In genomic region chr16:65745-66144, GRCh38 we compare ENCODE assay signal across 9 cellular contexts. TPM values are rescaled to one million over a fixed set of nuclear protein-coding genes. Genes with fewer than 3 reads are reported as not detected.
DNase-seq lines count a peak whose midpoint lies in the region; ATAC-seq and TF ChIP-seq lines count a peak whose summit lies in the region.
"Had no signal": no experiment of that assay in that cellular context is flagged by ENCODE, and none has a peak within 500 bp of the region (broad histone marks: within the 10 kb centered on the region; RNA-seq: fewer than 3 reads in every experiment).

No MANE protein-coding gene starts in this region.

- H3K36me3 ChIP-seq in Caco-2 (ENCODE audit: control insufficient read depth, insufficient read depth, low read length) (no peaks in the 10 kb centered on the region; the same call in none of the 2 replicates), mesenchymal stem cell (ENCODE audit: control insufficient read depth in 1 of 2, insufficient read depth in 2 of 2, low read depth in 1 of 2, low read length in 2 of 2) (peaks cover 46 to 91% of the 10 kb centered on the region in 2 experiments)

- H3K4ac ChIP-seq in mesenchymal stem cell (ENCODE audit: low read depth in 1 of 2, low read length in 2 of 2): peak overlapping the region; percentile 37 to 83

- no peaks in the 10 kb centered on the region for H3K9me3 Mint-ChIP-seq in Caco-2 (ENCODE audit: unreplicated experiment)
- no peaks in the 10 kb centered on the region for H3K9me3 Mint-ChIP-seq in activated CD8-positive, alpha-beta T cell treated with anti-CD3 and anti-CD28 coated beads, Interleukin-2, amount 10 ng/mL, durations not matched to agents 7 days and 5 days (ENCODE audit: insufficient read depth)
- H3K9me3 Mint-ChIP-seq: IgD-negative memory B cell had no signal

- H3K4me1 Mint-ChIP-seq in Caco-2 (ENCODE audit: low read depth, unreplicated experiment): no peaks in the 10 kb centered on the region
- H3K4me1 Mint-ChIP-seq in activated CD8-positive, alpha-beta T cell treated with anti-CD3 and anti-CD28 coated beads, Interleukin-2, amount 10 ng/mL, durations not matched to agents 7 days and 5 days (ENCODE audit: low read depth): peaks cover 5% of the 10 kb centered on the region

- no peaks in the 10 kb centered on the region for H3K27me3 ChIP-seq in Caco-2 (replicated peaks; ENCODE audit: control insufficient read depth, insufficient read depth, low read length)
- H3K27me3 ChIP-seq in mesenchymal stem cell (ENCODE audit: control insufficient read depth in 1 of 2, insufficient read depth in 1 of 2, low read length in 2 of 2): no peaks in the 10 kb centered on the region

- H3K4me3 ChIP-seq in Caco-2 (ENCODE audit: low read depth, low read length) (no peak overlapping the region), mesenchymal stem cell (ENCODE audit: insufficient read depth in 1 of 2, low read depth in 1 of 2, low read length in 2 of 2) (no peak overlapping the region)

- no peak overlapping the region for H4K8ac ChIP-seq in mesenchymal stem cell (ENCODE audit: low read length)

- BruUV-seq in Caco-2 (replicated peaks; lab: Mats Ljungman, UMichigan): no TSS peak

- H3K79me1 ChIP-seq in mesenchymal stem cell (replicated peaks; ENCODE audit: low read length, poor library complexity, severe bottlenecking): peaks cover 38% of the 10 kb centered on the region

- no peak overlapping the region for H2BK5ac ChIP-seq in mesenchymal stem cell (ENCODE audit: low read depth, low read length, poor library complexity, severe bottlenecking)

- peaks cover 17% of the 10 kb centered on the region for H3K36me3 Mint-ChIP-seq in Caco-2 (ENCODE audit: insufficient read depth, unreplicated experiment)
- no peaks in the 10 kb centered on the region for H3K36me3 Mint-ChIP-seq in activated CD8-positive, alpha-beta T cell treated with anti-CD3 and anti-CD28 coated beads, Interleukin-2, amount 10 ng/mL, durations not matched to agents 7 days and 5 days (ENCODE audit: low read depth)
- H3K36me3 Mint-ChIP-seq: IgD-negative memory B cell had no signal

- H3K4me1 ChIP-seq in Caco-2 (peaks cover 6% of the 10 kb centered on the region), mesenchymal stem cell (ENCODE audit: control insufficient read depth, insufficient read depth, low read depth, low read length) (peaks cover 60% of the 10 kb centered on the region)

- CTCF ChIA-PET in Caco-2 (lab: Charles Lee): interaction anchor here (0.6 to 3.1 kb wide), 11 partner anchors 8 to 296 kb away, joined by 3 to 37 read pairs (median 5); partner anchors contain the start of genes HBQ1, MPG, POLR3K and SNRNP25
- CTCF ChIA-PET in activated CD8-positive, alpha-beta T cell treated with anti-CD3 and anti-CD28 coated beads, Interleukin-2, amount 10 ng/mL, durations not matched to agents 7 days and 5 days (lab: Charles Lee): interaction anchor here (0.7 to 9.2 kb wide), 28 partner anchors 10 to 430 kb away, joined by 3 to 265 read pairs (median 5); partner anchors contain the start of genes FAM234A, HBQ1, MPG and POLR3K

- H4K91ac ChIP-seq in mesenchymal stem cell (ENCODE audit: low read length): peak overlapping the region; percentile 35

- intact Hi-C loops in Caco-2 (cut with micrococcal nuclease; ENCODE audit: unreplicated experiment): loop anchor here (1.0 kb wide), 1 partner anchor 32 kb away; no protein-coding TSS in a partner anchor

- H3K27ac ChIP-seq in mesenchymal stem cell (ENCODE audit: low read length, poor library complexity, severe bottlenecking): no peak overlapping the region

- H3K9me3 ChIP-seq in Caco-2 (no peaks in the 10 kb centered on the region), mesenchymal stem cell (ENCODE audit: control insufficient read depth, low read length) (no peaks in the 10 kb centered on the region)

- peak overlapping the region in 1 of 2 experiments; percentile 36 for H3K14ac ChIP-seq in mesenchymal stem cell (ENCODE audit: low read length in 2 of 2)

- DNase-seq in Caco-2: peak; percentile 67 to 83
- peak; percentile 68 for DNase-seq in NK-92 treated with Interleukin-12 subunit alpha and Interleukin-12 subunit beta, amount 100 ng/mL, for 24 hours (lab: John Stamatoyannopoulos, UW)
- peak; percentile 89 for DNase-seq in activated CD8-positive, alpha-beta T cell treated with anti-CD3 and anti-CD28 coated beads, Interleukin-2, amount 10 ng/mL, durations not matched to agents 7 days and 5 days
- DNase-seq in effector CD4-positive, alpha-beta T cell: peak; percentile 76
- peak; percentile 73 for DNase-seq in mesenchymal stem cell
- DNase-seq in stimulated activated CD8-positive, alpha-beta memory T cell treated with anti-CD3 and anti-CD28 coated beads, Interleukin-15, amount 100 ng/mL, for 4 hours (ENCODE audit: low read depth in 2 of 2): peak; percentile 67 to 68

- 21% methylated on average over 17 of the region's 17 CpGs for whole genome bisulfite sequencing in mesenchymal stem cell

- no peak overlapping the region for H3K4me3 Mint-ChIP-seq in Caco-2 (ENCODE audit: unreplicated experiment)
- no peak overlapping the region for H3K4me3 Mint-ChIP-seq in activated CD8-positive, alpha-beta T cell treated with anti-CD3 and anti-CD28 coated beads, Interleukin-2, amount 10 ng/mL, durations not matched to agents 7 days and 5 days

- H3K27ac Mint-ChIP-seq in Caco-2 (ENCODE audit: unreplicated experiment): no peak overlapping the region
- H3K27ac Mint-ChIP-seq in activated CD8-positive, alpha-beta T cell treated with anti-CD3 and anti-CD28 coated beads, Interleukin-2, amount 10 ng/mL, durations not matched to agents 7 days and 5 days: no peak overlapping the region

- H3K23ac ChIP-seq in mesenchymal stem cell (ENCODE audit: low read length in 2 of 2): no peak overlapping the region

- POLR2A ChIA-PET in Caco-2 (lab: Charles Lee): interaction anchor here (0.6 kb wide), 1 partner anchor 287 kb away, joined by 3 read pairs; no protein-coding TSS in a partner anchor
- POLR2A ChIA-PET in activated CD8-positive, alpha-beta T cell treated with anti-CD3 and anti-CD28 coated beads, Interleukin-2, amount 10 ng/mL, durations not matched to agents 7 days and 5 days (lab: Charles Lee): interaction anchor here (1.3 to 4.3 kb wide), 3 partner anchors 12 to 30 kb away, joined by 5 to 32 read pairs (median 6); partner anchors contain the start of genes POLR3K and SNRNP25

- H2AK5ac ChIP-seq in mesenchymal stem cell (ENCODE audit: low read length, severe bottlenecking): no peak overlapping the region

- peak; percentile 91 to 95 for TF ChIP-seq CTCF in Caco-2 (IDR thresholded peaks at IDR 0.05; ENCODE audit: insufficient read depth in 1 of 2, low read depth in 1 of 2, low read length in 1 of 2, severe bottlenecking in 1 of 2, unreplicated experiment in 1 of 2)

- H3K27me3 Mint-ChIP-seq in Caco-2 (ENCODE audit: insufficient read depth, unreplicated experiment): no peaks in the 10 kb centered on the region
- H3K27me3 Mint-ChIP-seq in activated CD8-positive, alpha-beta T cell treated with anti-CD3 and anti-CD28 coated beads, Interleukin-2, amount 10 ng/mL, durations not matched to agents 7 days and 5 days (ENCODE audit: low read depth): peaks cover 10% of the 10 kb centered on the region

- no peak overlapping the region for H2AFZ ChIP-seq in mesenchymal stem cell (ENCODE audit: low read depth, low read length)

- H2BK12ac ChIP-seq in mesenchymal stem cell (ENCODE audit: low read length in 2 of 2): peak overlapping the region in 1 of 2 experiments; percentile 19

- no peak overlapping the region for H3K9ac ChIP-seq in mesenchymal stem cell (ENCODE audit: low read length)

- no peak overlapping the region for H3K4me2 ChIP-seq in mesenchymal stem cell (ENCODE audit: low read length, poor library complexity, severe bottlenecking)

- ATAC-seq in HG03520 (IDR thresholded peaks at IDR 0.05; ENCODE audit: unreplicated experiment): peak; percentile 51
- peak; percentile 90 for ATAC-seq in activated CD8-positive, alpha-beta T cell treated with anti-CD3 and anti-CD28 coated beads, Interleukin-2, amount 10 ng/mL, durations not matched to agents 7 days and 5 days
- no peak for ATAC-seq in GM21515 (IDR thresholded peaks at IDR 0.05; ENCODE audit: unreplicated experiment)

- no peak overlapping the region for H2BK120ac ChIP-seq in mesenchymal stem cell (ENCODE audit: low read depth, low read length)

- H2BK15ac ChIP-seq in mesenchymal stem cell (ENCODE audit: low read depth, poor library complexity, severe bottlenecking): no peak overlapping the region

- peak overlapping the region; percentile 16 to 48 for H3K18ac ChIP-seq in mesenchymal stem cell (ENCODE audit: low read depth in 1 of 2, low read length in 2 of 2)

RNA-seq across cellular contexts. Expression of gene RHBDF1, which starts 6.7 kb away (rescaled TPM):
- total RNA-seq in Caco-2 (2022): 62.3 and 65.8 TPM in 2 replicates
- under 1 TPM in 1 of 2 experiments, not detected in 1; 0.40 TPM for total RNA-seq in activated CD8-positive, alpha-beta T cell treated with anti-CD3 and anti-CD28 coated beads, Interleukin-2, amount 10 ng/mL, durations not matched to agents 7 days and 5 days
- polyA plus RNA-seq in mesenchymal stem cell (2013, experiment 1 of 2): 73.8 TPM
- 69.6 TPM for polyA plus RNA-seq in mesenchymal stem cell (2013, experiment 2 of 2)
- polyA plus RNA-seq: IgD-negative memory B cell had no signal

RNA-seq across cellular contexts. Expression of gene SNRNP25, which starts 12.1 kb away (rescaled TPM):
- total RNA-seq in Caco-2 (2022): 57.1 and 60.7 TPM in 2 replicates
- 10 to 100 TPM; 62.3 to 63.2 TPM for total RNA-seq in activated CD8-positive, alpha-beta T cell treated with anti-CD3 and anti-CD28 coated beads, Interleukin-2, amount 10 ng/mL, durations not matched to agents 7 days and 5 days
- 22.6 TPM for polyA plus RNA-seq in mesenchymal stem cell (2013, experiment 1 of 2)
- polyA plus RNA-seq in mesenchymal stem cell (2013, experiment 2 of 2): 24.2 TPM

RNA-seq across cellular contexts. Expression of gene MPG, which starts 12.3 kb away (rescaled TPM):
- 39.1 and 41.1 TPM in 2 replicates for total RNA-seq in Caco-2 (2022)
- 10 to 100 TPM; 48.6 to 49.3 TPM for total RNA-seq in activated CD8-positive, alpha-beta T cell treated with anti-CD3 and anti-CD28 coated beads, Interleukin-2, amount 10 ng/mL, durations not matched to agents 7 days and 5 days
- 156 TPM for polyA plus RNA-seq in mesenchymal stem cell (2013, experiment 1 of 2)
- 156 TPM for polyA plus RNA-seq in mesenchymal stem cell (2013, experiment 2 of 2)

RNA-seq across cellular contexts. Expression of gene POLR3K, which starts 12.3 kb away (rescaled TPM):
- 29.3 and 32.4 TPM in 2 replicates for total RNA-seq in Caco-2 (2022)
- total RNA-seq in activated CD8-positive, alpha-beta T cell treated with anti-CD3 and anti-CD28 coated beads, Interleukin-2, amount 10 ng/mL, durations not matched to agents 7 days and 5 days: 10 to 100 TPM; 47.7 to 48.2 TPM
- 8.4 TPM for polyA plus RNA-seq in mesenchymal stem cell (2013, experiment 1 of 2)
- polyA plus RNA-seq in mesenchymal stem cell (2013, experiment 2 of 2): 8.7 TPM

Comparison
In these comparisons a context has a peak if more than half of its experiments do, and no peak if none do; other contexts are left out.
1. RNA of gene RHBDF1, which starts 6.7 kb away (total RNA-seq): 62.3 to 65.8 TPM in Caco-2; 0.40 TPM in activated CD8-positive, alpha-beta T cell treated with anti-CD3 and anti-CD28 coated beads, Interleukin-2, amount 10 ng/mL, durations not matched to agents 7 days and 5 days; every median in the first group is over 10 times any median in the second.
2. Peak in every context shown above with its lines, with median percentiles within 50 percentile points of each other: DNase-seq.